Comparison of ENCODE assay signal across 10 cellular contexts in genomic region chr12:6452908-6453630, GRCh38. TPM values are rescaled to one million over a fixed set of nuclear protein-coding genes. Genes with fewer than 3 reads are reported as not detected.
DNase-seq lines count a peak whose midpoint lies in the region; ATAC-seq, FAIRE-seq and TF ChIP-seq lines count a peak whose summit lies in the region.
"Had no signal": no experiment of that assay in that cellular context is flagged by ENCODE, and none has a peak within 500 bp of the region (broad histone marks: within the 10 kb centered on the region; RNA-seq: fewer than 3 reads in every experiment).

No MANE protein-coding gene starts in this region.

- H3K27me3 Mint-ChIP-seq in activated T-helper 1 cell treated with anti-CD3 and anti-CD28 coated beads, Interleukin-12 subunit alpha, Interleukin-12 subunit beta, Interleukin-2, Interleukin-4 antibody, amounts not matched to agents 30 ng/mL and 10 ng/mL and 1 ng/mL, durations not matched to agents 14 hours and 24 hours and 36 hours (ENCODE audit: insufficient read depth), result no peaks in the 10 kb centered on the region

- peaks cover 20 to 49% (median 39%) of the 10 kb centered on the region in 4 donors for H3K4me1 ChIP-seq in stomach

- H3K4me3 Mint-ChIP-seq in activated T-helper 1 cell treated with anti-CD3 and anti-CD28 coated beads, Interleukin-12 subunit alpha, Interleukin-12 subunit beta, Interleukin-2, Interleukin-4 antibody, amounts not matched to agents 30 ng/mL and 10 ng/mL and 1 ng/mL, durations not matched to agents 14 hours and 24 hours and 36 hours, result peak overlapping the region; percentile 98

- no peaks in the 10 kb centered on the region for H3K27me3 ChIP-seq in stomach

- no peak for TF ChIP-seq CTCF in stomach (IDR thresholded peaks at IDR 0.05)

- peaks cover 66% of the 10 kb centered on the region for H3K4me1 Mint-ChIP-seq in activated T-helper 1 cell treated with anti-CD3 and anti-CD28 coated beads, Interleukin-12 subunit alpha, Interleukin-12 subunit beta, Interleukin-2, Interleukin-4 antibody, amounts not matched to agents 30 ng/mL and 10 ng/mL and 1 ng/mL, durations not matched to agents 14 hours and 24 hours and 36 hours (ENCODE audit: low read depth)

- no peak for FAIRE-seq in frontal cortex (lab: Jason Lieb, UNC)

- ATAC-seq in GM21526 (IDR thresholded peaks at IDR 0.05; ENCODE audit: low FRiP score, unreplicated experiment), result no peak

- peak overlapping the region; percentile 89 to 98 (median 97) for H3K27ac ChIP-seq in stomach

- H3K36me3 ChIP-seq in stomach, result peaks cover 28 to 49% (median 46%) of the 10 kb centered on the region in 4 donors

- TF ChIP-seq EP300 in stomach (IDR thresholded peaks at IDR 0.05), result no peak

- peaks cover 64% of the 10 kb centered on the region for H3K36me3 Mint-ChIP-seq in activated T-helper 1 cell treated with anti-CD3 and anti-CD28 coated beads, Interleukin-12 subunit alpha, Interleukin-12 subunit beta, Interleukin-2, Interleukin-4 antibody, amounts not matched to agents 30 ng/mL and 10 ng/mL and 1 ng/mL, durations not matched to agents 14 hours and 24 hours and 36 hours (ENCODE audit: low read depth)

- DNase-seq in H4 (ENCODE audit: low spot score) (peak; percentile 6), stomach (peak; percentile 52), islet precursor cell (no peak), GM19240 (ENCODE audit: insufficient read length, low spot score) (no peak), frontal cortex (ENCODE audit: low spot score in 2 of 2) (no peak)
- DNase-seq in activated T-helper 1 cell treated with anti-CD3 and anti-CD28 coated beads, Interleukin-12 subunit alpha, Interleukin-12 subunit beta, Interleukin-2, Interleukin-4 antibody, amounts not matched to agents 30 ng/mL and 10 ng/mL and 1 ng/mL, durations not matched to agents 14 hours and 24 hours and 36 hours (ENCODE audit: low spot score), result no peak

- H3K4me3 ChIP-seq in iPS-18c (ENCODE audit: insufficient read depth, low read depth, low read length) (peak overlapping the region; percentile 28; the same call in 1 of the 2 replicates), stomach (peak overlapping the region; percentile 62 to 73 (median 66))

- peak overlapping the region; percentile 91 for H3K27ac Mint-ChIP-seq in activated T-helper 1 cell treated with anti-CD3 and anti-CD28 coated beads, Interleukin-12 subunit alpha, Interleukin-12 subunit beta, Interleukin-2, Interleukin-4 antibody, amounts not matched to agents 30 ng/mL and 10 ng/mL and 1 ng/mL, durations not matched to agents 14 hours and 24 hours and 36 hours

- H3K9me3 ChIP-seq in iPS-18c (ENCODE audit: control insufficient read depth, insufficient read depth, low read length), result no peaks in the 10 kb centered on the region
- no peaks in the 10 kb centered on the region for H3K9me3 ChIP-seq in stomach

- no peaks in the 10 kb centered on the region for H3K9me3 Mint-ChIP-seq in activated T-helper 1 cell treated with anti-CD3 and anti-CD28 coated beads, Interleukin-12 subunit alpha, Interleukin-12 subunit beta, Interleukin-2, Interleukin-4 antibody, amounts not matched to agents 30 ng/mL and 10 ng/mL and 1 ng/mL, durations not matched to agents 14 hours and 24 hours and 36 hours
- H3K9me3 Mint-ChIP-seq: neural crest cell had no signal

- no peak for TF ChIP-seq POLR2A in stomach (IDR thresholded peaks at IDR 0.05)

- intact Hi-C loops in activated T-helper 1 cell treated with anti-CD3 and anti-CD28 coated beads, Interleukin-12 subunit alpha, Interleukin-12 subunit beta, Interleukin-2, Interleukin-4 antibody, amounts not matched to agents 30 ng/mL and 10 ng/mL and 1 ng/mL, durations not matched to agents 14 hours and 24 hours and 36 hours (cut with micrococcal nuclease), result loop anchor here (1.0 to 5.0 kb wide), 4 partner anchors 9 to 39 kb away; partner anchors contain the start of genes MRPL51 and NCAPD2
- intact Hi-C loops in stomach (cut with DNase I; ENCODE audit: low total_unique reads), result no loop called here

- WGBS in stomach, 5 donors, result 10 to 40% (median 24%) methylated on average over 8 to 18 of the region's 18 CpGs

RNA-seq across cellular contexts. Expression of gene TAPBPL, which starts 1.2 kb away (rescaled TPM):
- 8.6 and 20.5 TPM in 2 replicates for total RNA-seq in H4 (2014; rRNA removed; shearing (Covaris generic))
- 34.1 and 34.3 TPM in 2 replicates for total RNA-seq in activated T-helper 1 cell treated with anti-CD3 and anti-CD28 coated beads, Interleukin-12 subunit alpha, Interleukin-12 subunit beta, Interleukin-2, Interleukin-4 antibody, amounts not matched to agents 30 ng/mL and 10 ng/mL and 1 ng/mL, durations not matched to agents 14 hours and 24 hours and 36 hours
- total RNA-seq in stomach (100 to 1,000 TPM in 1 of 5 donors, 10 to 100 TPM in 4; 15.2 to 115 (median 40.0) TPM), frontal cortex (0.82 TPM)
- 10 to 100 TPM; 13.0 to 15.3 (median 15.1) TPM for polyA plus RNA-seq in stomach

RNA-seq across cellular contexts. Expression of gene CD27, which starts 8.3 kb away (rescaled TPM):
- not detected in 2 replicates for total RNA-seq in H4 (2014; rRNA removed; shearing (Covaris generic))
- 82.1 and 82.3 TPM in 2 replicates for total RNA-seq in activated T-helper 1 cell treated with anti-CD3 and anti-CD28 coated beads, Interleukin-12 subunit alpha, Interleukin-12 subunit beta, Interleukin-2, Interleukin-4 antibody, amounts not matched to agents 30 ng/mL and 10 ng/mL and 1 ng/mL, durations not matched to agents 14 hours and 24 hours and 36 hours
- total RNA-seq in stomach (1 to 10 TPM in 1 of 5 donors, under 1 TPM in 1, not detected in 3; 0.92 to 8.7 TPM), frontal cortex (0.41 TPM)
- 1 to 10 TPM; 1.7 to 5.8 (median 3.2) TPM for polyA plus RNA-seq in stomach
- total RNA-seq: neural crest cell, RPMI7951 had no signal

RNA-seq across cellular contexts. Expression of gene VAMP1, which starts 17.4 kb away (rescaled TPM):
- total RNA-seq in H4 (2014; rRNA removed; shearing (Covaris generic)), result 2.8 and 4.1 TPM in 2 replicates
- total RNA-seq in activated T-helper 1 cell treated with anti-CD3 and anti-CD28 coated beads, Interleukin-12 subunit alpha, Interleukin-12 subunit beta, Interleukin-2, Interleukin-4 antibody, amounts not matched to agents 30 ng/mL and 10 ng/mL and 1 ng/mL, durations not matched to agents 14 hours and 24 hours and 36 hours, result 49.7 and 52.8 TPM in 2 replicates
- total RNA-seq in stomach (10 to 100 TPM in 2 of 5 donors, 1 to 10 TPM in 3; 1.2 to 16.5 (median 4.8) TPM), frontal cortex (1.2 TPM)
- polyA plus RNA-seq in stomach, result 1 to 10 TPM in 2 of 3 donors, not detected in 1; 2.6 to 8.9 TPM

RNA-seq across cellular contexts. Expression of gene MRPL51, which starts 40.0 kb away (rescaled TPM):
- 286 and 368 TPM in 2 replicates for total RNA-seq in H4 (2014; rRNA removed; shearing (Covaris generic))
- total RNA-seq in activated T-helper 1 cell treated with anti-CD3 and anti-CD28 coated beads, Interleukin-12 subunit alpha, Interleukin-12 subunit beta, Interleukin-2, Interleukin-4 antibody, amounts not matched to agents 30 ng/mL and 10 ng/mL and 1 ng/mL, durations not matched to agents 14 hours and 24 hours and 36 hours, result 250 and 258 TPM in 2 replicates
- total RNA-seq in stomach (100 to 1,000 TPM in 1 of 5 donors, 10 to 100 TPM in 4; 26.8 to 146 (median 50.7) TPM), frontal cortex (27.3 TPM)
- polyA plus RNA-seq in stomach, result 100 to 1,000 TPM; 108 to 143 (median 128) TPM

RNA-seq across cellular contexts. Expression of gene NCAPD2, which starts 40.8 kb away (rescaled TPM):
- total RNA-seq in H4 (2014; rRNA removed; shearing (Covaris generic)), result 126 and 187 TPM in 2 replicates
- 91.6 and 93.4 TPM in 2 replicates for total RNA-seq in activated T-helper 1 cell treated with anti-CD3 and anti-CD28 coated beads, Interleukin-12 subunit alpha, Interleukin-12 subunit beta, Interleukin-2, Interleukin-4 antibody, amounts not matched to agents 30 ng/mL and 10 ng/mL and 1 ng/mL, durations not matched to agents 14 hours and 24 hours and 36 hours
- 100 to 1,000 TPM in 1 of 5 donors, 10 to 100 TPM in 4; 15.4 to 105 (median 17.9) TPM for total RNA-seq in stomach
- polyA plus RNA-seq in stomach, result 10 to 100 TPM in 1 of 3 donors, 1 to 10 TPM in 2; 8.3 to 18.3 (median 9.7) TPM
- total RNA-seq in frontal cortex, result 9.4 TPM

Comparison
In these comparisons a context has a peak if more than half of its experiments do, and no peak if none do; other contexts are left out.
1. DNase-seq: peak in H4 (single experiment) and stomach (single experiment); none in activated T-helper 1 cell treated with anti-CD3 and anti-CD28 coated beads, Interleukin-12 subunit alpha, Interleukin-12 subunit beta, Interleukin-2, Interleukin-4 antibody, amounts not matched to agents 30 ng/mL and 10 ng/mL and 1 ng/mL, durations not matched to agents 14 hours and 24 hours and 36 hours (single experiment), islet precursor cell (single experiment), GM19240 (single experiment) and frontal cortex (0 of 2).